27 cellular contexts compared by ENCODE assay signal in genomic region chr5:112312295-112312694, GRCh38.
"Had no signal": no experiment of that assay in that cellular context is flagged by ENCODE, and none has a peak within 500 bp of the region (broad histone marks: within the 10 kb centered on the region; RNA-seq: fewer than 3 reads in every experiment).

No MANE protein-coding gene starts in this region.

- H3K9me3 ChIP-seq: esophagus squamous epithelium, lower lobe of right lung, ovary, psoas muscle, sigmoid colon, stomach, thyroid gland had no signal

- H3K27me3 ChIP-seq: esophagus squamous epithelium, heart right ventricle, ovary, sigmoid colon, stomach, thyroid gland had no signal

- H3K4me3 ChIP-seq: esophagus squamous epithelium, heart right ventricle, lower lobe of right lung, ovary, psoas muscle, sigmoid colon, stomach, thyroid gland had no signal

- H3K36me3 Mint-ChIP-seq: natural killer cell; stimulated activated effector memory CD8-positive, alpha-beta T cell treated with anti-CD3 and anti-CD28 coated beads, Interleukin-12 subunit alpha, Interleukin-12 subunit beta, amount 100 ng/mL, for 72 hours had no signal

- DNase-seq: cortex of kidney; effector memory CD8-positive, alpha-beta T cell; erythroblast; esophagus squamous epithelium; foreskin melanocyte; glutamatergic neuron; heart right ventricle; hypothalamus; immature natural killer cell; islet precursor cell; kidney glomerular epithelial cell; left ventricle myocardium superior; lower lobe of right lung; natural killer cell; occipital lobe; ovary; posterior cingulate gyrus; psoas muscle; right cardiac atrium; sigmoid colon; stimulated activated CD4-positive, alpha-beta T cell treated with anti-CD3 and anti-CD28 coated beads, Interleukin-2, amount 100 ng/mL, for 24 hours; stimulated activated CD4-positive, alpha-beta T cell treated with anti-CD3 and anti-CD28 coated beads, Interleukin-4, amount 100 ng/mL, for 24 hours; stimulated activated naive CD4-positive, alpha-beta T cell treated with Interleukin-2 at 50 U/mL for 16 hours; stomach; thyroid gland had no signal

- H3K27me3 Mint-ChIP-seq: type B pancreatic cell had no signal

- H3K9me3 Mint-ChIP-seq: effector memory CD8-positive, alpha-beta T cell; natural killer cell; stimulated activated effector memory CD8-positive, alpha-beta T cell treated with anti-CD3 and anti-CD28 coated beads, Interleukin-12 subunit alpha, Interleukin-12 subunit beta, amount 100 ng/mL, for 72 hours; type B pancreatic cell had no signal

- H3K27ac Mint-ChIP-seq: effector memory CD8-positive, alpha-beta T cell; immature natural killer cell; natural killer cell; stimulated activated effector memory CD8-positive, alpha-beta T cell treated with anti-CD3 and anti-CD28 coated beads, Interleukin-12 subunit alpha, Interleukin-12 subunit beta, amount 100 ng/mL, for 72 hours; type B pancreatic cell had no signal

- H3K4me3 Mint-ChIP-seq: effector memory CD8-positive, alpha-beta T cell; immature natural killer cell; natural killer cell; stimulated activated effector memory CD8-positive, alpha-beta T cell treated with anti-CD3 and anti-CD28 coated beads, Interleukin-12 subunit alpha, Interleukin-12 subunit beta, amount 100 ng/mL, for 72 hours; type B pancreatic cell had no signal

- H3K4me1 ChIP-seq: psoas muscle, sigmoid colon had no signal

- H3K27ac ChIP-seq: esophagus squamous epithelium, heart right ventricle, lower lobe of right lung, ovary, psoas muscle, sigmoid colon, stomach, thyroid gland had no signal

- H3K36me3 ChIP-seq: esophagus squamous epithelium, heart right ventricle, lower lobe of right lung, ovary, sigmoid colon, stomach, thyroid gland had no signal

- H3K4me1 Mint-ChIP-seq: immature natural killer cell; natural killer cell; stimulated activated effector memory CD8-positive, alpha-beta T cell treated with anti-CD3 and anti-CD28 coated beads, Interleukin-12 subunit alpha, Interleukin-12 subunit beta, amount 100 ng/mL, for 72 hours had no signal

- ATAC-seq: effector memory CD8-positive, alpha-beta T cell; natural killer cell; psoas muscle; stimulated activated effector memory CD8-positive, alpha-beta T cell treated with anti-CD3 and anti-CD28 coated beads, Interleukin-12 subunit alpha, Interleukin-12 subunit beta, amount 100 ng/mL, for 72 hours had no signal
